Comparison of ENCODE assay signal across 7 cellular contexts in the genomic region with DNA sequence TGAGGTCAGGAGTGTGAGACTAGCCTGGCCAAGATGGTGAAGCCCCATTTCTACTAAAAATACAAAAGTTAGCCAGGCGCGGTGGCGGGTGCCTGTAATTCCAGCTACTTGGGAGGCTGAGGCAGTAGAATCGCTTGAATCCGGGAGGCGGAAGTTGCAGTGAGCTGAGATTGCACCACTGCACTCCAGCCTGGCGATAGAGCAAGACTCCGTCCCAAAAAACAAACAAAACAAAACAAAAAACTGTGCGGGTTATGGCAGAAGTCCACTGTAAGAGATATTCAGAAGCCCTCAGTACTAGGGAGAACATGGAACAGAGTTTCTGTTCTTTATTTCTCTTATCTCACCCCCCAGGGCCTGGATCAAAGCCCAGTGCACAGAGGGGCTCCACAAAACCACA. TPM values are rescaled to one million over a fixed set of nuclear protein-coding genes. Genes with fewer than 3 reads are reported as not detected.
DNase-seq lines count a peak whose midpoint lies in the region; ATAC-seq and TF ChIP-seq lines count a peak whose summit lies in the region.
"Not testable (repeated sequence)": the region's sequence is repeated elsewhere in the genome, so short reads cannot be mapped to it uniquely, and the experiment has no call there.

No MANE protein-coding gene starts in this region.

- H2AK5ac ChIP-seq in trophoblast cell (ENCODE audit: low read length), result not testable (repeated sequence)

- not testable (repeated sequence) for H3K4me3 ChIP-seq in OCI-LY1 (ENCODE audit: low read depth, low read length, poor library complexity, severe bottlenecking); coronary artery; trophoblast cell (ENCODE audit: low read depth, low read length)

- H3K4ac ChIP-seq in trophoblast cell (ENCODE audit: low read depth, low read length), result not testable (repeated sequence)

- H3K36me3 Mint-ChIP-seq in type B pancreatic cell, result not testable (repeated sequence)

- H3K27ac ChIP-seq in OCI-LY1 (ENCODE audit: low read depth, low read length, poor library complexity, severe bottlenecking), result peak overlapping the region; percentile 8
- H3K27ac ChIP-seq in coronary artery; trophoblast cell (ENCODE audit: low read depth, low read length): not testable (repeated sequence)

- TF ChIP-seq CTCF in OCI-LY1 (IDR thresholded peaks at IDR 0.05; ENCODE audit: low read length); coronary artery (IDR thresholded peaks at IDR 0.05); type B pancreatic cell (conservative IDR thresholded peaks at IDR 0.05): not testable (repeated sequence)

- peaks cover 17% of the 10 kb centered on the region for H3K4me1 Mint-ChIP-seq in type B pancreatic cell (ENCODE audit: unreplicated experiment)

- ATAC-seq in left lobe of liver, result not testable (repeated sequence)

- peaks cover 24% of the 10 kb centered on the region for H3K4me1 ChIP-seq in OCI-LY1 (ENCODE audit: insufficient read depth, low read length, severe bottlenecking)
- peaks cover 8 to 10% of the 10 kb centered on the region in 2 experiments for H3K4me1 ChIP-seq in trophoblast cell (ENCODE audit: control insufficient read depth in 1 of 2, insufficient read depth in 2 of 2, low read length in 2 of 2)

- not testable (repeated sequence) for H3K18ac ChIP-seq in trophoblast cell (ENCODE audit: low read length)

- H3K9me3 Mint-ChIP-seq in type B pancreatic cell, result not testable (repeated sequence)

- peak overlapping the region; percentile 53 for H3K27ac Mint-ChIP-seq in type B pancreatic cell

- H2AFZ ChIP-seq in OCI-LY1 (ENCODE audit: low read length); trophoblast cell (ENCODE audit: insufficient read depth, low read length, poor library complexity): not testable (repeated sequence)

- not testable (repeated sequence) for H4K20me1 ChIP-seq in OCI-LY1 (ENCODE audit: insufficient read depth, low read length)

- H3K79me1 ChIP-seq in trophoblast cell (ENCODE audit: low read length), result peaks cover 13% of the 10 kb centered on the region

- DNase-seq in activated effector memory CD4-positive, alpha-beta T cell treated with anti-CD3 and anti-CD28 coated beads, Interleukin-2, amount 50 U/mL, for 16 hours, result peak; percentile 19
- peak; percentile 8 for DNase-seq in coronary artery (ENCODE audit: low spot score)
- peak; percentile 29 for DNase-seq in left lobe of liver (ENCODE audit: low spot score)
- DNase-seq in mucosa of gallbladder (ENCODE audit: low spot score), result peak; percentile 8
- DNase-seq in trophoblast cell; type B pancreatic cell (ENCODE audit: extremely low spot score, unreplicated experiment): not testable (repeated sequence)

- H3K4me3 Mint-ChIP-seq in type B pancreatic cell, result not testable (repeated sequence)

- not testable (repeated sequence) for H3K79me2 ChIP-seq in OCI-LY1 (ENCODE audit: insufficient read depth, low read length); trophoblast cell (ENCODE audit: control insufficient read depth, insufficient read depth, low read length, poor library complexity)

- H3K23ac ChIP-seq in trophoblast cell (ENCODE audit: low read length), result not testable (repeated sequence)

- H3F3A ChIP-seq in OCI-LY1 (ENCODE audit: insufficient read depth, low read length), result not testable (repeated sequence)

- not testable (repeated sequence) for H3K4me2 ChIP-seq in OCI-LY1 (ENCODE audit: low read length); trophoblast cell (ENCODE audit: low read length)

- not testable (repeated sequence) for H3K9ac ChIP-seq in OCI-LY1 (ENCODE audit: low read length)
- H3K9ac ChIP-seq in trophoblast cell (ENCODE audit: low read length), result peak overlapping the region; percentile 15

- H3K9me2 ChIP-seq in OCI-LY1 (ENCODE audit: low read depth, low read length), result not testable (repeated sequence)

- no CpG with 5 or more reads among the region's 9 CpGs for WGBS in trophoblast cell (ENCODE audit: extremely low coverage, insufficient coverage, insufficient read length)

- H4K12ac ChIP-seq in trophoblast cell (ENCODE audit: low read depth, low read length), result not testable (repeated sequence)

- not testable (repeated sequence) for H2BK5ac ChIP-seq in trophoblast cell (ENCODE audit: low read depth, low read length, poor library complexity)

- not testable (repeated sequence) for H3K9me3 ChIP-seq in OCI-LY1 (ENCODE audit: low read length); trophoblast cell (ENCODE audit: insufficient read depth, low read depth, low read length)

- H4K8ac ChIP-seq in trophoblast cell (ENCODE audit: low read depth, low read length), result not testable (repeated sequence)

- not testable (repeated sequence) for H4K91ac ChIP-seq in trophoblast cell (ENCODE audit: low read depth, low read length)

- not testable (repeated sequence) for H3K14ac ChIP-seq in trophoblast cell (ENCODE audit: low read length)

- H2BK120ac ChIP-seq in trophoblast cell (ENCODE audit: insufficient read depth, low read length, poor library complexity), result not testable (repeated sequence)

- H3K27me3 Mint-ChIP-seq in type B pancreatic cell, result not testable (repeated sequence)

- not testable (repeated sequence) for H3K27me3 ChIP-seq in OCI-LY1 (ENCODE audit: insufficient read depth, low read length); trophoblast cell (ENCODE audit: insufficient read depth, low read length)

- H3K36me3 ChIP-seq in OCI-LY1 (ENCODE audit: insufficient read depth, low read length); trophoblast cell (ENCODE audit: control insufficient read depth in 1 of 2, insufficient read depth in 2 of 2, low read length in 2 of 2): not testable (repeated sequence)

- not testable (repeated sequence) for H2BK12ac ChIP-seq in trophoblast cell (ENCODE audit: low read length)

RNA-seq across cellular contexts. Expression of gene WSB1, which starts 34.8 kb away (rescaled TPM):
- total RNA-seq in left lobe of liver (37.5 TPM), mucosa of gallbladder (177 TPM), type B pancreatic cell (ENCODE audit: low replicate concordance) (259 and 270 TPM in 2 replicates)
- polyA plus RNA-seq in trophoblast cell (2013), result 193 and 206 TPM in 2 replicates
